1 cellular context compared by ENCODE assay signal in the genomic region with DNA sequence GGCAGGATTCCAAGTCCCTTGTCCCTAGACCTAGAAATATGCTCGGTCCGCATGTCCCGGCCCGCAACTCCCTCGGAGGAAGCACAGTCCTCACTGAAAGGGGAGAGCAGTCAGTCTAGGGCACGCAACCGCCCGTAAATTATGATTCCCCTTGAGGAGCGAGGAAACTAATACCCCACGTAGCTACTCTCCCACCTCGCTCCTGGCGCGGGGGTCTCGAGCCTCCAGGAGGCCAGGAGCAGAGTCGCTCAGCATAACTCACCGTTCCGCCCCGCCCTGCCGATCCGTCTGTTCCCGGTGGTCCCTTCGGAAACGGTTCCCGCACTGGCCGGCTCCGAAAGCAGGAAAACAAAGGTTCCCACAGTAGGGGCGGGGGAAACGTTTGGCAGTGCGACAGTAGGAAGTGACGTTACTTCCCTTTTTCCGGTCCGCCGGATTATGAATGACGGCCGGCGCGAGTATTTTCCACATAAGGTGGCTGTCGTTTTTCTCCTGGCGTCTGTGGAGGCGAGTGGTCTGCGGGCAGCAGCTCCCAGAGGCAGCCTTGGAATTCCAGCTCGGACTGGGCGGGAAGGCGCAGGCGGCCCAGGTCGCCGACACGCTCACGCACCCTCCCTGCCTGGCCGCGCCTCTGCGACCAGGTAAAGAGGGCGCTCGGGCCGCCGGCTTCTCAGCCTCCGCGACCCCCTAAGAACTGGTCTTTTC.
TF ChIP-seq lines count a peak whose summit lies in the region.

GSTCD (plus strand) TSS at position 409 of the 705 bp plus-strand sequence. CDS start 8,830 bp downstream, outside the sequence.
INTS12 (minus strand) TSS at position 314 of the 705 bp plus-strand sequence. CDS start 8,684 bp downstream, outside the sequence.

TF ChIP-seq in HepG2, 621 proteins besides CTCF, POLR2A, EP300 and RAD21 (continued from another document and continues in another):
- TF ChIP-seq LRRFIP1 (CRISPR knock-in tag; conservative IDR thresholded peaks at IDR 0.05) (no peak), ZNF768 (CRISPR knock-in tag; IDR thresholded peaks at IDR 0.05) (peak; percentile 90), CHD2 (IDR thresholded peaks at IDR 0.05; ENCODE audit: low read depth, low read length) (peak; percentile 47; the same call in 1 of the 2 replicates), ZKSCAN5 (CRISPR knock-in tag; IDR thresholded peaks at IDR 0.05) (no peak), PRDM10 (CRISPR knock-in tag; IDR thresholded peaks at IDR 0.05; ENCODE audit: low read depth) (peak; percentile 85), NCOA5 (CRISPR knock-in tag; IDR thresholded peaks at IDR 0.05) (no peak), ZFP36L2 (CRISPR knock-in tag; IDR thresholded peaks at IDR 0.05) (peak; percentile 70; the same call in 1 of the 2 replicates), MED8 (CRISPR knock-in tag; IDR thresholded peaks at IDR 0.05; ENCODE audit: insufficient replicate concordance) (peak; percentile 78), NR1H2 (CRISPR knock-in tag; IDR thresholded peaks at IDR 0.05; ENCODE audit: borderline replicate concordance, low read depth) (peak; percentile 76; the same call in 1 of the 2 replicates), ZZZ3 (CRISPR knock-in tag; IDR thresholded peaks at IDR 0.05; ENCODE audit: borderline replicate concordance) (peak; percentile 96), PRPF4 (IDR thresholded peaks at IDR 0.05; ENCODE audit: low read depth, low read length, poor library complexity, severe bottlenecking) (peak; percentile 50), HNRNPUL1 (IDR thresholded peaks at IDR 0.05; ENCODE audit: low read depth, low read length) (no peak), ARNTL (CRISPR knock-in tag; IDR thresholded peaks at IDR 0.05) (0 out of 2 replicates have a peak, but pooled peaks have one; percentile 27), GTF3A (CRISPR knock-in tag; conservative IDR thresholded peaks at IDR 0.05) (peak; percentile 86), ZFP36L1 (CRISPR knock-in tag; IDR thresholded peaks at IDR 0.05) (peak; percentile 50; the same call in 1 of the 2 replicates), ERF (CRISPR knock-in tag; IDR thresholded peaks at IDR 0.05) (peak; percentile 95), KAT8 (CRISPR knock-in tag; IDR thresholded peaks at IDR 0.05) (peak; percentile 100), DZIP1 (CRISPR knock-in tag; IDR thresholded peaks at IDR 0.05) (no peak), ZNF460 (CRISPR knock-in tag; IDR thresholded peaks at IDR 0.05; ENCODE audit: borderline replicate concordance) (peak; percentile 86; the same call in 1 of the 2 replicates), ZNF839 (CRISPR knock-in tag; IDR thresholded peaks at IDR 0.05; ENCODE audit: borderline replicate concordance) (peak; percentile 79), ZNF672 (CRISPR knock-in tag; IDR thresholded peaks at IDR 0.05) (peak; percentile 96), ATF1 (CRISPR knock-in tag; IDR thresholded peaks at IDR 0.05) (peak; percentile 96), KLF9 (CRISPR knock-in tag; IDR thresholded peaks at IDR 0.05; ENCODE audit: low read depth) (peak; percentile 90; the same call in 1 of the 2 replicates), ZMYM3 (CRISPR knock-in tag; IDR thresholded peaks at IDR 0.05) (peak; percentile 90), BRCA1 (CRISPR knock-in tag; IDR thresholded peaks at IDR 0.05) (peak; percentile 44; the same call in 1 of the 2 replicates)
- TF ChIP-seq, protein P1, sequence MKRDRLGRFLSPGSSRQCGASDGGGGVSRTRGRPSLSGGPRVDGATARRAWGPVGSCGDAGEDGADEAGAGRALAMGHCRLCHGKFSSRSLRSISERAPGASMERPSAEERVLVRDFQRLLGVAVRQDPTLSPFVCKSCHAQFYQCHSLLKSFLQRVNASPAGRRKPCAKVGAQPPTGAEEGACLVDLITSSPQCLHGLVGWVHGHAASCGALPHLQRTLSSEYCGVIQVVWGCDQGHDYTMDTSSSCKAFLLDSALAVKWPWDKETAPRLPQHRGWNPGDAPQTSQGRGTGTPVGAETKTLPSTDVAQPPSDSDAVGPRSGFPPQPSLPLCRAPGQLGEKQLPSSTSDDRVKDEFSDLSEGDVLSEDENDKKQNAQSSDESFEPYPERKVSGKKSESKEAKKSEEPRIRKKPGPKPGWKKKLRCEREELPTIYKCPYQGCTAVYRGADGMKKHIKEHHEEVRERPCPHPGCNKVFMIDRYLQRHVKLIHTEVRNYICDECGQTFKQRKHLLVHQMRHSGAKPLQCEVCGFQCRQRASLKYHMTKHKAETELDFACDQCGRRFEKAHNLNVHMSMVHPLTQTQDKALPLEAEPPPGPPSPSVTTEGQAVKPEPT (CRISPR knock-in tag; IDR thresholded peaks at IDR 0.05; ENCODE audit: low read depth): peak; percentile 95
- TF ChIP-seq, protein P2, sequence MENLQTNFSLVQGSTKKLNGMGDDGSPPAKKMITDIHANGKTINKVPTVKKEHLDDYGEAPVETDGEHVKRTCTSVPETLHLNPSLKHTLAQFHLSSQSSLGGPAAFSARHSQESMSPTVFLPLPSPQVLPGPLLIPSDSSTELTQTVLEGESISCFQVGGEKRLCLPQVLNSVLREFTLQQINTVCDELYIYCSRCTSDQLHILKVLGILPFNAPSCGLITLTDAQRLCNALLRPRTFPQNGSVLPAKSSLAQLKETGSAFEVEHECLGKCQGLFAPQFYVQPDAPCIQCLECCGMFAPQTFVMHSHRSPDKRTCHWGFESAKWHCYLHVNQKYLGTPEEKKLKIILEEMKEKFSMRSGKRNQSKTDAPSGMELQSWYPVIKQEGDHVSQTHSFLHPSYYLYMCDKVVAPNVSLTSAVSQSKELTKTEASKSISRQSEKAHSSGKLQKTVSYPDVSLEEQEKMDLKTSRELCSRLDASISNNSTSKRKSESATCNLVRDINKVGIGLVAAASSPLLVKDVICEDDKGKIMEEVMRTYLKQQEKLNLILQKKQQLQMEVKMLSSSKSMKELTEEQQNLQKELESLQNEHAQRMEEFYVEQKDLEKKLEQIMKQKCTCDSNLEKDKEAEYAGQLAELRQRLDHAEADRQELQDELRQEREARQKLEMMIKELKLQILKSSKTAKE (CRISPR knock-in tag; IDR thresholded peaks at IDR 0.05; ENCODE audit: borderline replicate concordance): peak; percentile 74
- TF ChIP-seq, protein P3, sequence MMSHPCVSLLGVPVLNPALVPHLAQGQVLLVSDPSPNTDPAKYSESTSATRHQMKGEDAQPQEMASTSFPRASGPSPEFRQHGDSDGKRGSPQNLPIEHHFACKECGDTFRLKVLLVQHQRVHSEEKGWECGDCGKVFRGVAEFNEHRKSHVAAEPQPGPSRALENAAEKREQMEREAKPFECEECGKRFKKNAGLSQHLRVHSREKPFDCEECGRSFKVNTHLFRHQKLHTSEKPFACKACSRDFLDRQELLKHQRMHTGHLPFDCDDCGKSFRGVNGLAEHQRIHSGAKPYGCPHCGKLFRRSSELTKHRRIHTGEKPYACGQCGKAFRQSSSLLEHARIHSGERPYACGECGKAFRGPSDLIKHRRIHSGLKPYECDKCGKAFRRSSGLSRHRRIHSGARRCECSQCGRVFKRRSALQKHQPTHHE (CRISPR knock-in tag; IDR thresholded peaks at IDR 0.05; ENCODE audit: borderline replicate concordance): peak; percentile 78
- TF ChIP-seq, protein P4, sequence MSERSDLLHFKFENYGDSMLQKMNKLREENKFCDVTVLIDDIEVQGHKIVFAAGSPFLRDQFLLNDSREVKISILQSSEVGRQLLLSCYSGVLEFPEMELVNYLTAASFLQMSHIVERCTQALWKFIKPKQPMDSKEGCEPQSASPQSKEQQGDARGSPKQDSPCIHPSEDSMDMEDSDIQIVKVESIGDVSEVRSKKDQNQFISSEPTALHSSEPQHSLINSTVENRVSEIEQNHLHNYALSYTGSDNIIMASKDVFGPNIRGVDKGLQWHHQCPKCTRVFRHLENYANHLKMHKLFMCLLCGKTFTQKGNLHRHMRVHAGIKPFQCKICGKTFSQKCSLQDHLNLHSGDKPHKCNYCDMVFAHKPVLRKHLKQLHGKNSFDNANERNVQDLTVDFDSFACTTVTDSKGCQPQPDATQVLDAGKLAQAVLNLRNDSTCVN (CRISPR knock-in tag; IDR thresholded peaks at IDR 0.05; ENCODE audit: borderline replicate concordance): peak; percentile 83
- TF ChIP-seq, protein P5, sequence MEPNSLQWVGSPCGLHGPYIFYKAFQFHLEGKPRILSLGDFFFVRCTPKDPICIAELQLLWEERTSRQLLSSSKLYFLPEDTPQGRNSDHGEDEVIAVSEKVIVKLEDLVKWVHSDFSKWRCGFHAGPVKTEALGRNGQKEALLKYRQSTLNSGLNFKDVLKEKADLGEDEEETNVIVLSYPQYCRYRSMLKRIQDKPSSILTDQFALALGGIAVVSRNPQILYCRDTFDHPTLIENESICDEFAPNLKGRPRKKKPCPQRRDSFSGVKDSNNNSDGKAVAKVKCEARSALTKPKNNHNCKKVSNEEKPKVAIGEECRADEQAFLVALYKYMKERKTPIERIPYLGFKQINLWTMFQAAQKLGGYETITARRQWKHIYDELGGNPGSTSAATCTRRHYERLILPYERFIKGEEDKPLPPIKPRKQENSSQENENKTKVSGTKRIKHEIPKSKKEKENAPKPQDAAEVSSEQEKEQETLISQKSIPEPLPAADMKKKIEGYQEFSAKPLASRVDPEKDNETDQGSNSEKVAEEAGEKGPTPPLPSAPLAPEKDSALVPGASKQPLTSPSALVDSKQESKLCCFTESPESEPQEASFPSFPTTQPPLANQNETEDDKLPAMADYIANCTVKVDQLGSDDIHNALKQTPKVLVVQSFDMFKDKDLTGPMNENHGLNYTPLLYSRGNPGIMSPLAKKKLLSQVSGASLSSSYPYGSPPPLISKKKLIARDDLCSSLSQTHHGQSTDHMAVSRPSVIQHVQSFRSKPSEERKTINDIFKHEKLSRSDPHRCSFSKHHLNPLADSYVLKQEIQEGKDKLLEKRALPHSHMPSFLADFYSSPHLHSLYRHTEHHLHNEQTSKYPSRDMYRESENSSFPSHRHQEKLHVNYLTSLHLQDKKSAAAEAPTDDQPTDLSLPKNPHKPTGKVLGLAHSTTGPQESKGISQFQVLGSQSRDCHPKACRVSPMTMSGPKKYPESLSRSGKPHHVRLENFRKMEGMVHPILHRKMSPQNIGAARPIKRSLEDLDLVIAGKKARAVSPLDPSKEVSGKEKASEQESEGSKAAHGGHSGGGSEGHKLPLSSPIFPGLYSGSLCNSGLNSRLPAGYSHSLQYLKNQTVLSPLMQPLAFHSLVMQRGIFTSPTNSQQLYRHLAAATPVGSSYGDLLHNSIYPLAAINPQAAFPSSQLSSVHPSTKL (CRISPR knock-in tag; IDR thresholded peaks at IDR 0.05): peak; percentile 93
